In genomic region chr2:174395284-174395968, GRCh38 we compare ENCODE assay signal across 8 cellular contexts. TPM values are rescaled to one million over a fixed set of nuclear protein-coding genes. Genes with fewer than 3 reads are reported as not detected.
DNase-seq lines count a peak whose midpoint lies in the region; ATAC-seq and FAIRE-seq lines count a peak whose summit lies in the region.

SCRN3 (plus strand) TSS chr2:174395730; CDS start chr2:174398284, 2,554 bp downstream.

- peaks cover 44% of the 10 kb centered on the region for H3K4me1 Mint-ChIP-seq in activated T-helper 1 cell treated with anti-CD3 and anti-CD28 coated beads, Interleukin-12 subunit alpha, Interleukin-12 subunit beta, Interleukin-2, Interleukin-4 antibody, amounts not matched to agents 30 ng/mL and 10 ng/mL and 1 ng/mL, durations not matched to agents 14 hours and 24 hours and 36 hours (ENCODE audit: low read depth)
- H3K4me1 Mint-ChIP-seq in naive B cell = peaks cover 26 to 47% (median 33%) of the 10 kb centered on the region in 3 donors
- H3K4me1 Mint-ChIP-seq in stimulated activated memory B cell treated with anti-CD40 and anti-IgM and Interleukin-4, amounts not matched to agents 10 μg/mL and 1 μg/mL and 100 μg/mL, for 72 hours = peaks cover 36% of the 10 kb centered on the region

- FAIRE-seq in RCC 7860 (lab: Jason Lieb, UNC) = no peak

- H3K27me3 Mint-ChIP-seq in activated T-helper 1 cell treated with anti-CD3 and anti-CD28 coated beads, Interleukin-12 subunit alpha, Interleukin-12 subunit beta, Interleukin-2, Interleukin-4 antibody, amounts not matched to agents 30 ng/mL and 10 ng/mL and 1 ng/mL, durations not matched to agents 14 hours and 24 hours and 36 hours (ENCODE audit: insufficient read depth) = no peaks in the 10 kb centered on the region
- no peaks in the 10 kb centered on the region for H3K27me3 Mint-ChIP-seq in naive B cell
- no peaks in the 10 kb centered on the region for H3K27me3 Mint-ChIP-seq in stimulated activated memory B cell treated with anti-CD40 and anti-IgM and Interleukin-4, amounts not matched to agents 10 μg/mL and 1 μg/mL and 100 μg/mL, for 72 hours

- H3K9me3 Mint-ChIP-seq in activated T-helper 1 cell treated with anti-CD3 and anti-CD28 coated beads, Interleukin-12 subunit alpha, Interleukin-12 subunit beta, Interleukin-2, Interleukin-4 antibody, amounts not matched to agents 30 ng/mL and 10 ng/mL and 1 ng/mL, durations not matched to agents 14 hours and 24 hours and 36 hours = no peaks in the 10 kb centered on the region
- H3K9me3 Mint-ChIP-seq in naive B cell = no peaks in the 10 kb centered on the region
- H3K9me3 Mint-ChIP-seq in stimulated activated memory B cell treated with anti-CD40 and anti-IgM and Interleukin-4, amounts not matched to agents 10 μg/mL and 1 μg/mL and 100 μg/mL, for 72 hours = no peaks in the 10 kb centered on the region

- in situ Hi-C loops in KBM-7 (cut with MboI; ENCODE audit: low pct_unique_long_range_greater_than_20kb, low sequenced_read_pairs) = no loop called here

- H3K36me3 Mint-ChIP-seq in activated T-helper 1 cell treated with anti-CD3 and anti-CD28 coated beads, Interleukin-12 subunit alpha, Interleukin-12 subunit beta, Interleukin-2, Interleukin-4 antibody, amounts not matched to agents 30 ng/mL and 10 ng/mL and 1 ng/mL, durations not matched to agents 14 hours and 24 hours and 36 hours (ENCODE audit: low read depth) = peaks cover 21% of the 10 kb centered on the region
- peaks cover 2 to 21% of the 10 kb centered on the region in 2 donors for H3K36me3 Mint-ChIP-seq in naive B cell
- peaks cover 29% of the 10 kb centered on the region for H3K36me3 Mint-ChIP-seq in stimulated activated memory B cell treated with anti-CD40 and anti-IgM and Interleukin-4, amounts not matched to agents 10 μg/mL and 1 μg/mL and 100 μg/mL, for 72 hours

- H3K4me3 Mint-ChIP-seq in activated T-helper 1 cell treated with anti-CD3 and anti-CD28 coated beads, Interleukin-12 subunit alpha, Interleukin-12 subunit beta, Interleukin-2, Interleukin-4 antibody, amounts not matched to agents 30 ng/mL and 10 ng/mL and 1 ng/mL, durations not matched to agents 14 hours and 24 hours and 36 hours = peak within 1 kb of the TSS; percentile 95
- peak within 1 kb of the TSS; percentile 89 to 99 (median 98) for H3K4me3 Mint-ChIP-seq in naive B cell
- H3K4me3 Mint-ChIP-seq in stimulated activated memory B cell treated with anti-CD40 and anti-IgM and Interleukin-4, amounts not matched to agents 10 μg/mL and 1 μg/mL and 100 μg/mL, for 72 hours = peak within 1 kb of the TSS; percentile 96

- intact Hi-C loops in activated T-helper 1 cell treated with anti-CD3 and anti-CD28 coated beads, Interleukin-12 subunit alpha, Interleukin-12 subunit beta, Interleukin-2, Interleukin-4 antibody, amounts not matched to agents 30 ng/mL and 10 ng/mL and 1 ng/mL, durations not matched to agents 14 hours and 24 hours and 36 hours (cut with micrococcal nuclease) = loop anchor here (1.0 to 10.0 kb wide), 8 partner anchors 92 to 1318 kb away; partner anchors contain the start of genes ATP5MC3, GPR155, MAP3K20 and OLA1

- DNase-seq in DMS79 (lab: John Stamatoyannopoulos, UW) (peak; percentile 87), KBM-7 (peak; percentile 83), RCC 7860 (ENCODE audit: low spot score) (peak; percentile 47), fibroblast of gingiva (ENCODE audit: low read depth) (peak; percentile 75), naive B cell (peak; percentile 76)
- peak; percentile 74 for DNase-seq in activated T-helper 1 cell treated with anti-CD3 and anti-CD28 coated beads, Interleukin-12 subunit alpha, Interleukin-12 subunit beta, Interleukin-2, Interleukin-4 antibody, amounts not matched to agents 30 ng/mL and 10 ng/mL and 1 ng/mL, durations not matched to agents 14 hours and 24 hours and 36 hours (ENCODE audit: low spot score)

- peak; percentile 95 for ATAC-seq in GM21717 (IDR thresholded peaks at IDR 0.05; ENCODE audit: unreplicated experiment)
- peak; percentile 90 to 91 for ATAC-seq in naive B cell (ENCODE audit: low read depth in 2 of 2)
- ATAC-seq in stimulated activated memory B cell treated with anti-CD40 and anti-IgM and Interleukin-4, amounts not matched to agents 10 μg/mL and 1 μg/mL and 100 μg/mL, for 72 hours = peak; percentile 97

- H3K27ac Mint-ChIP-seq in activated T-helper 1 cell treated with anti-CD3 and anti-CD28 coated beads, Interleukin-12 subunit alpha, Interleukin-12 subunit beta, Interleukin-2, Interleukin-4 antibody, amounts not matched to agents 30 ng/mL and 10 ng/mL and 1 ng/mL, durations not matched to agents 14 hours and 24 hours and 36 hours = peak within 1 kb of the TSS; percentile 97
- H3K27ac Mint-ChIP-seq in naive B cell = peak within 1 kb of the TSS; percentile 97 to 100 (median 99)
- peak within 1 kb of the TSS; percentile 95 for H3K27ac Mint-ChIP-seq in stimulated activated memory B cell treated with anti-CD40 and anti-IgM and Interleukin-4, amounts not matched to agents 10 μg/mL and 1 μg/mL and 100 μg/mL, for 72 hours

RNA-seq across cellular contexts. Expression of gene SCRN3, which starts in this region (rescaled TPM):
- 14.0 and 19.8 TPM in 2 replicates for total RNA-seq in activated T-helper 1 cell treated with anti-CD3 and anti-CD28 coated beads, Interleukin-12 subunit alpha, Interleukin-12 subunit beta, Interleukin-2, Interleukin-4 antibody, amounts not matched to agents 30 ng/mL and 10 ng/mL and 1 ng/mL, durations not matched to agents 14 hours and 24 hours and 36 hours
- polyA plus RNA-seq in naive B cell (ENCODE audit: low read depth in 6 of 6) = 10 to 100 TPM; 13.9 to 22.1 (median 16.5) TPM

Comparison
In these comparisons a context has a peak if more than half of its experiments do, and no peak if none do; other contexts are left out.
1. Peak in every context shown above with its lines: DNase-seq and ATAC-seq.